ENCODE assay signal across 9 cellular contexts in the genomic region with DNA sequence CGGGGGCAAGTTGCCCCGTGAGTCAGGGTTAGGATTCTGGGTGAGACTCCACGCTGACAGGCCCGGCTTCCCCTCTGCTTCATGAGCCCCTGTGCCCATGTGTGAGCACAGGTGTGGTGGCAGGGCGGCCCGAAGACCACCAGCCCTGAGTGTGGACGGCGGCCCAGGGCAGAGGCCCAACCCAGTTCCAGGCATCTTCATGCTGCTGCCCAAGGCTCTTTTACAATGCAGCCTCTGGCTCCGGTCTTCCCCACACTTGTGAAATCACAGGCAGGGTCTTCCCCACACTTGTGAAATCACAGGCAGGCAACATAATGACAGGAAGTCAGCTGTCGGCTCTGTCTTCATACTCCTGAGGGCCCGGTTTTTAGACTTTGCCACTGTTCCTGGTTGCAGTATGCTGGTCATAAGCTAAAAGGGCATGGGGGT.
A peak's percentile ranks its signal among the peaks of the same experiment; 100 is the strongest.
DNase-seq lines count a peak whose midpoint lies in the region; ATAC-seq and TF ChIP-seq lines count a peak whose summit lies in the region.
"Had no signal": no experiment of that assay in that cellular context is flagged by ENCODE, and none has a peak within 500 bp of the region (broad histone marks: within the 10 kb centered on the region; RNA-seq: fewer than 3 reads in every experiment).

No MANE protein-coding gene starts in this region.

- peak; percentile 69 to 81 for ATAC-seq in activated T-cell treated with anti-CD3 and anti-CD28 coated beads, Interleukin-2, amount 50 U/mL, for 72 hours (replicated peaks in 1 of 2)

- no peaks in the 10 kb centered on the region for H3K27me3 ChIP-seq in kidney epithelial cell (ENCODE audit: control insufficient read depth, insufficient read depth, low read length)
- H3K27me3 ChIP-seq in transverse colon, result no peaks in the 10 kb centered on the region

- intact Hi-C loops in activated naive CD4-positive, alpha-beta T cell treated with anti-CD3 and anti-CD28 coated beads for 36 hours (cut with micrococcal nuclease), result loop anchor here (1.0 to 2.0 kb wide), 8 partner anchors 25 to 142 kb away; no protein-coding TSS in a partner anchor
- intact Hi-C loops in transverse colon (cut with DNase I; ENCODE audit: low total_unique reads), result no loop called here

- TF ChIP-seq POLR2A in transverse colon (IDR thresholded peaks at IDR 0.05), result no peak

- DNase-seq in activated naive CD4-positive, alpha-beta T cell treated with anti-CD3 and anti-CD28 coated beads for 36 hours, result peak; percentile 89
- no peak for DNase-seq in activated naive CD4-positive, alpha-beta T cell (lab: John Stamatoyannopoulos, UW)
- DNase-seq in activated T-cell treated with anti-CD3 and anti-CD28 coated beads, Interleukin-2, amount 50 U/mL, for 72 hours, result peak; percentile 52 to 59
- DNase-seq in kidney epithelial cell (ENCODE audit: low read depth), result peak; percentile 38
- peak; percentile 36 for DNase-seq in transverse colon
- DNase-seq in NCI-H146 treated with DMSO at 0.1 percent for 48 hours (lab: John Stamatoyannopoulos, UW; ENCODE audit: unreplicated experiment), result no peak
- no peak for DNase-seq in HUDEP-2 (lab: John Stamatoyannopoulos, UW; ENCODE audit: unreplicated experiment in 76 of 76)
- no peak for DNase-seq in cerebellar nuclear complex (lab: John Stamatoyannopoulos, UW)
- DNase-seq: DND-41 had no signal

- H3K4me1 ChIP-seq in transverse colon, result peaks cover 0 to 36% (median 21%) of the 10 kb centered on the region in 4 donors

- in situ Hi-C loops in transverse colon (cut with MboI; ENCODE audit: low pct_ligation_motif_present in 1 of 4, low pct_unique_long_range_greater_than_20kb in 1 of 4, low sequenced_read_pairs in 3 of 4), result no loop called here

- H3K4me3 ChIP-seq in kidney epithelial cell (ENCODE audit: low read depth, low read length) (no peak overlapping the region), transverse colon (no peak overlapping the region)

- no peaks in the 10 kb centered on the region for H3K27me3 Mint-ChIP-seq in activated naive CD4-positive, alpha-beta T cell treated with anti-CD3 and anti-CD28 coated beads for 36 hours (ENCODE audit: low read depth)
- H3K27me3 Mint-ChIP-seq in activated T-cell treated with anti-CD3 and anti-CD28 coated beads, Interleukin-2, amount 50 U/mL, for 72 hours (ENCODE audit: low read depth), result no peaks in the 10 kb centered on the region

- peak overlapping the region; percentile 9 for H3K4me3 Mint-ChIP-seq in activated naive CD4-positive, alpha-beta T cell treated with anti-CD3 and anti-CD28 coated beads for 36 hours
- H3K4me3 Mint-ChIP-seq in activated T-cell treated with anti-CD3 and anti-CD28 coated beads, Interleukin-2, amount 50 U/mL, for 72 hours, result peak overlapping the region; percentile 48 to 80

- no peak for TF ChIP-seq CTCF in kidney epithelial cell (IDR thresholded peaks at IDR 0.05; ENCODE audit: insufficient read depth, low read length, poor library complexity, severe bottlenecking)
- no peak for TF ChIP-seq CTCF in transverse colon (IDR thresholded peaks at IDR 0.05)

- no peak for TF ChIP-seq EP300 in transverse colon (IDR thresholded peaks at IDR 0.05; ENCODE audit: low read depth)

- H3K4me1 Mint-ChIP-seq in activated naive CD4-positive, alpha-beta T cell treated with anti-CD3 and anti-CD28 coated beads for 36 hours (ENCODE audit: low read depth), result peaks cover 56% of the 10 kb centered on the region
- peaks cover 67% of the 10 kb centered on the region for H3K4me1 Mint-ChIP-seq in activated T-cell treated with anti-CD3 and anti-CD28 coated beads, Interleukin-2, amount 50 U/mL, for 72 hours (ENCODE audit: low read depth)

- H3K27ac Mint-ChIP-seq in activated naive CD4-positive, alpha-beta T cell treated with anti-CD3 and anti-CD28 coated beads for 36 hours, result peak overlapping the region; percentile 91
- H3K27ac Mint-ChIP-seq in activated T-cell treated with anti-CD3 and anti-CD28 coated beads, Interleukin-2, amount 50 U/mL, for 72 hours, result peak overlapping the region; percentile 52

- H3K36me3 ChIP-seq in kidney epithelial cell (ENCODE audit: control insufficient read depth, insufficient read depth, low read length) (no peaks in the 10 kb centered on the region), transverse colon (no peaks in the 10 kb centered on the region)

- WGBS in transverse colon (ENCODE audit: low coverage in 1 of 2), 2 donors, result 68% methylated on average over 10 of the region's 11 CpGs; no CpG with 5 or more reads in 1 of the 2 donors

- peak overlapping the region; percentile 13 to 62 (median 51) for H3K27ac ChIP-seq in transverse colon

- CTCF ChIA-PET in activated naive CD4-positive, alpha-beta T cell treated with anti-CD3 and anti-CD28 coated beads for 36 hours (lab: Charles Lee), result interaction anchor here (1.4 to 1.8 kb wide), 2 partner anchors 12 to 65 kb away, joined by 4 to 7 read pairs; no protein-coding TSS in a partner anchor

- no peaks in the 10 kb centered on the region for H3K9me3 ChIP-seq in transverse colon

- H3K9me3 Mint-ChIP-seq in activated naive CD4-positive, alpha-beta T cell treated with anti-CD3 and anti-CD28 coated beads for 36 hours, result no peaks in the 10 kb centered on the region
- no peaks in the 10 kb centered on the region for H3K9me3 Mint-ChIP-seq in activated T-cell treated with anti-CD3 and anti-CD28 coated beads, Interleukin-2, amount 50 U/mL, for 72 hours

- H3K36me3 Mint-ChIP-seq in activated naive CD4-positive, alpha-beta T cell treated with anti-CD3 and anti-CD28 coated beads for 36 hours (ENCODE audit: low read depth), result peaks cover 26% of the 10 kb centered on the region
- peaks cover 2 to 6% of the 10 kb centered on the region in 2 donors for H3K36me3 Mint-ChIP-seq in activated T-cell treated with anti-CD3 and anti-CD28 coated beads, Interleukin-2, amount 50 U/mL, for 72 hours (ENCODE audit: insufficient read depth in 2 of 2)

Comparison
In these comparisons a context has a peak if more than half of its experiments do, and no peak if none do; other contexts are left out.
1. DNase-seq: peak in activated naive CD4-positive, alpha-beta T cell treated with anti-CD3 and anti-CD28 coated beads for 36 hours (single experiment), activated T-cell treated with anti-CD3 and anti-CD28 coated beads, Interleukin-2, amount 50 U/mL, for 72 hours (2 of 2), kidney epithelial cell (single experiment) and transverse colon (single experiment); none in activated naive CD4-positive, alpha-beta T cell (0 of 4), NCI-H146 treated with DMSO at 0.1 percent for 48 hours (single experiment), HUDEP-2 (0 of 76) and cerebellar nuclear complex (0 of 2).